ENCODE assay signal across 8 cellular contexts in the genomic region with DNA sequence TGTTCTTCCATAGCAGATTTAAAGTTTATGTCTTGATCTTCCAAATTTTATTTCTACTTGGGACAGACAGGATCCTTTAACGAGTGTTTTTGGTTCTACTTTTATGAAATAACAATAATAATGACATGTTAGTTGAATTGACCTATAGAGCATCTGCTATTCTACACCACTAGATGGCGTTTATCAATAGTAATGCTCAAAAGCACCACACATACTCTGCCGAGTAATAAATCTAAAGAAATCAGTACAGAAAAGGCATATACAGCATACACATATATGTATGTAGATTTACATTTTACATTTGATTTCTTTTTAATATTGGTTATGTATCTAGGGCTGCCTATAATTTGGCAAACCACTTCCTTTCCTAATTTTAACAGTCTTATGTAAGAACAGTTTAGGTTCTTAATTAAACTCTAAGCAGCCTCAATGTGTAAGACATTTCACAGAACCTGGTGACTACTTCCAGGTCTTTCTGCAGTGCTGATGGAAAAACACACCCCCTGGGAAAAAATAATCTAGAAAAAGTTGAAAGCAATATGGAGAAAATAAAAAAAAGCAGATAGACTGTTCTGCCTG. TPM values are rescaled to one million over a fixed set of nuclear protein-coding genes. Genes with fewer than 3 reads are reported as not detected.
A peak's percentile ranks its signal among the peaks of the same experiment; 100 is the strongest.
DNase-seq lines count a peak whose midpoint lies in the region; ATAC-seq, FAIRE-seq and TF ChIP-seq lines count a peak whose summit lies in the region.

No MANE protein-coding gene starts in this region.

- intact Hi-C loops in transverse colon (cut with DNase I; ENCODE audit: low total_unique reads), result loop anchor here (10.0 kb wide), 1 partner anchor 609 kb away; no protein-coding TSS in a partner anchor

- no peaks in the 10 kb centered on the region for H3K9me3 ChIP-seq in keratinocyte (ENCODE audit: control insufficient read depth, low read depth, low read length)
- no peaks in the 10 kb centered on the region for H3K9me3 ChIP-seq in transverse colon

- H3K4me1 Mint-ChIP-seq in brain, result peaks cover 2% of the 10 kb centered on the region

- H3K4me3 ChIP-seq in keratinocyte (ENCODE audit: control insufficient read depth in 2 of 3, extremely low read depth in 1 of 3, insufficient read depth in 2 of 3, low read depth in 1 of 3, low read length in 3 of 3) (no peak overlapping the region), transverse colon (no peak overlapping the region)

- no peak for TF ChIP-seq POLR2A in transverse colon (IDR thresholded peaks at IDR 0.05)

- peak; percentile 63 for ATAC-seq in HG03439 (IDR thresholded peaks at IDR 0.05; ENCODE audit: unreplicated experiment)

- no peaks in the 10 kb centered on the region for H4K20me1 ChIP-seq in keratinocyte (ENCODE audit: control insufficient read depth, extremely low read depth, insufficient read depth, low read length)

- H3K79me2 ChIP-seq in keratinocyte (ENCODE audit: control insufficient read depth, insufficient read depth, low read length), result no peaks in the 10 kb centered on the region

- H3K36me3 Mint-ChIP-seq in brain, result no peaks in the 10 kb centered on the region

- H3K27ac ChIP-seq in keratinocyte (ENCODE audit: control insufficient read depth, insufficient read depth, low read length), result no peak overlapping the region
- H3K27ac ChIP-seq in transverse colon, result peak overlapping the region in 1 of 4 donors; percentile 66

- peak; percentile 12 for DNase-seq in CMK (ENCODE audit: low read depth)
- DNase-seq in GM19238 (ENCODE audit: insufficient read length, low spot score), result peak; percentile 15
- peak; percentile 21 for DNase-seq in NCI-H510A (lab: John Stamatoyannopoulos, UW)
- no peak for DNase-seq in keratinocyte (ENCODE audit: low read depth, low spot score)
- no peak for DNase-seq in transverse colon
- DNase-seq in stimulated activated CD4-positive, alpha-beta T cell treated with anti-CD3 and anti-CD28 coated beads, Interleukin-15, amount 100 ng/mL, for 24 hours, result no peak

- dilution Hi-C loops in keratinocyte (cut with MboI; ENCODE audit: extremely low pct_ligation_motif_present, low sequenced_read_pairs), result no loop called here

- peak overlapping the region in 2 of 5 experiments; percentile 49 to 77 for H3K4me3 Mint-ChIP-seq in brain

- H3K9ac ChIP-seq in keratinocyte (ENCODE audit: control insufficient read depth, extremely low read depth, insufficient read depth, low read length), result no peak overlapping the region

- H3K27me3 ChIP-seq in keratinocyte (ENCODE audit: control insufficient read depth, extremely low read depth, insufficient read depth, low read length), result no peaks in the 10 kb centered on the region
- H3K27me3 ChIP-seq in transverse colon, result no peaks in the 10 kb centered on the region

- H3K36me3 ChIP-seq in keratinocyte (ENCODE audit: control insufficient read depth in 2 of 2, extremely low read depth in 1 of 2, insufficient read depth in 2 of 2, low read length in 2 of 2) (no peaks in the 10 kb centered on the region), transverse colon (no peaks in the 10 kb centered on the region)

- H3K4me2 ChIP-seq in keratinocyte (ENCODE audit: control insufficient read depth, extremely low read depth, insufficient read depth, low read depth, low read length), result no peak overlapping the region

- no peak for TF ChIP-seq EP300 in transverse colon (IDR thresholded peaks at IDR 0.05; ENCODE audit: low read depth)

- no peaks in the 10 kb centered on the region for H3K9me1 ChIP-seq in keratinocyte (ENCODE audit: control insufficient read depth, extremely low read depth, insufficient read depth, low read length)

- H3K27ac Mint-ChIP-seq in brain, result peak overlapping the region in 1 of 5 experiments; percentile 47

- H3K4me1 ChIP-seq in keratinocyte (ENCODE audit: control insufficient read depth, extremely low read depth, insufficient read depth, low read length), result peaks cover 2% of the 10 kb centered on the region
- H3K4me1 ChIP-seq in transverse colon, result peaks cover 3 to 37% (median 17%) of the 10 kb centered on the region in 4 donors

- in situ Hi-C loops in transverse colon (cut with MboI; ENCODE audit: low pct_ligation_motif_present in 1 of 4, low pct_unique_long_range_greater_than_20kb in 1 of 4, low sequenced_read_pairs in 3 of 4), result loop anchor here (10.0 to 25.0 kb wide), 3 partner anchors 319 to 601 kb away; partner anchors contain the start of gene NTPCR (in 3 of the 4)

- peaks cover 16% of the 10 kb centered on the region for H3K27me3 Mint-ChIP-seq in brain

- WGBS in transverse colon (ENCODE audit: low coverage in 1 of 2), 2 donors, result 0% methylated on average over 3 of the region's 3 CpGs

- no peak for FAIRE-seq in keratinocyte (lab: Jason Lieb, UNC)

- no peaks in the 10 kb centered on the region for H3K9me3 Mint-ChIP-seq in brain

- peak; percentile 70 to 79 for TF ChIP-seq CTCF in brain (conservative IDR thresholded peaks at IDR 0.05)
- peak in 2 of 3 experiments; percentile 41 to 47 for TF ChIP-seq CTCF in keratinocyte (optimal IDR thresholded peaks at IDR 0.05 in 1 of 3, IDR thresholded peaks at IDR 0.05 in 1 of 3, conservative IDR thresholded peaks at IDR 0.05 in 1 of 3; ENCODE audit: extremely low read depth in 1 of 3, insufficient read depth in 2 of 3, low read length in 3 of 3)
- TF ChIP-seq CTCF in transverse colon (IDR thresholded peaks at IDR 0.05), result peak; percentile 75 to 83 (median 80)

- H2AFZ ChIP-seq in keratinocyte (ENCODE audit: control insufficient read depth, low read length), result no peak overlapping the region

RNA-seq across cellular contexts. Expression of gene SIPA1L2, which starts 5.9 kb away (rescaled TPM):
- polyA plus RNA-seq in brain (ENCODE audit: insufficient read depth, low read depth, low replicate concordance) (24.5 TPM), keratinocyte (1.7 to 3.1 TPM (median 2.1 TPM) in 3 replicates)
- 7.3 TPM for polyA plus RNA-seq in keratinocyte (2011; ENCODE audit: low read depth)
- 1.3 and 1.8 TPM in 2 replicates for polyA plus RNA-seq in keratinocyte (2011; cell fraction: cytosol; rRNA removed)
- polyA plus RNA-seq in keratinocyte (2011; cell fraction: nucleus; rRNA removed), result 9.6 and 12.1 TPM in 2 replicates
- 1.1 and 4.5 TPM in 2 replicates for polyA plus RNA-seq in keratinocyte (2012; ENCODE audit: low replicate concordance)
- 1.8 to 7.2 TPM (median 3.5 TPM) in 3 replicates for polyA minus RNA-seq in keratinocyte
- polyA minus RNA-seq in keratinocyte (2011; cell fraction: cytosol; rRNA and poly(A)+ RNA removed), result 2.1 TPM
- 6.5 and 7.5 TPM in 2 replicates for polyA minus RNA-seq in keratinocyte (2011; cell fraction: nucleus; rRNA and poly(A)+ RNA removed)
- 100 to 1,000 TPM in 2 of 4 donors, 10 to 100 TPM in 2; 63.0 to 144 (median 97.8) TPM for total RNA-seq in transverse colon

Comparison
In these comparisons a context has a peak if more than half of its experiments do, and no peak if none do; other contexts are left out.
1. DNase-seq: peak in CMK (single experiment), GM19238 (single experiment) and NCI-H510A (single experiment); none in keratinocyte (single experiment), transverse colon (single experiment) and stimulated activated CD4-positive, alpha-beta T cell treated with anti-CD3 and anti-CD28 coated beads, Interleukin-15, amount 100 ng/mL, for 24 hours (single experiment).
2. Peak in every context shown above with its lines, with median percentiles within 50 percentile points of each other: CTCF ChIP-seq.